In the genomic region with DNA sequence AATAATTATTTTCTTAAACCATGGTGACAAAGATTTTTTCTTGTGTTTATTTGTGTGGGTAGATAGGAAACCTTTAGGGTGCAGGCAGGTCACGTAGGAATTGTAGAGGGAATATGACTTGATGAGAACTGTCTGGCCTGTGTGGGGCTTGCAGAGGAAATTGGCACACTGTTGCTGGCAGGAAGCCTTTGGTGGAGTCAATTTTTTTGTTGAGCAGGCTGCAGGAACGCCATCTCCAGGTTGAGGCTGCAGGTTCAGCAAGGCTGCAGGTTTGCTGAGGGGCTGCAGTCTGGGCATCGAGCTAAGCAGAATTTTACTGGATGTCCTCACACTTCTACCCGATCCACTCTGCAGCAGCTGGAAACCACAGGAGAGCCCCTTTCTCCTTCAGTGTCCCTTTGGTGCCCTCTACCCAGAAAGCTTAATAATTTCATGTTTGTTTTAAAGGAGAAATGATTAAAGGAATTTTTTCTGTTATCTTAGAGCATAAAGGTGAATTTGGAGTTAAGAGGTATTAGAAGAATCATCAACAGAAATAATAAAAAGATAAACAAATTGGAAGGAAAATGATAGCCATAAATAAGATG, we compare ENCODE assay signal across 1 cellular context.
TF ChIP-seq lines count a peak whose summit lies in the region.

No MANE protein-coding gene starts in this region.

TF ChIP-seq in GM23338, 12 proteins besides CTCF, POLR2A, EP300 and RAD21:
- TF ChIP-seq, protein P1, sequence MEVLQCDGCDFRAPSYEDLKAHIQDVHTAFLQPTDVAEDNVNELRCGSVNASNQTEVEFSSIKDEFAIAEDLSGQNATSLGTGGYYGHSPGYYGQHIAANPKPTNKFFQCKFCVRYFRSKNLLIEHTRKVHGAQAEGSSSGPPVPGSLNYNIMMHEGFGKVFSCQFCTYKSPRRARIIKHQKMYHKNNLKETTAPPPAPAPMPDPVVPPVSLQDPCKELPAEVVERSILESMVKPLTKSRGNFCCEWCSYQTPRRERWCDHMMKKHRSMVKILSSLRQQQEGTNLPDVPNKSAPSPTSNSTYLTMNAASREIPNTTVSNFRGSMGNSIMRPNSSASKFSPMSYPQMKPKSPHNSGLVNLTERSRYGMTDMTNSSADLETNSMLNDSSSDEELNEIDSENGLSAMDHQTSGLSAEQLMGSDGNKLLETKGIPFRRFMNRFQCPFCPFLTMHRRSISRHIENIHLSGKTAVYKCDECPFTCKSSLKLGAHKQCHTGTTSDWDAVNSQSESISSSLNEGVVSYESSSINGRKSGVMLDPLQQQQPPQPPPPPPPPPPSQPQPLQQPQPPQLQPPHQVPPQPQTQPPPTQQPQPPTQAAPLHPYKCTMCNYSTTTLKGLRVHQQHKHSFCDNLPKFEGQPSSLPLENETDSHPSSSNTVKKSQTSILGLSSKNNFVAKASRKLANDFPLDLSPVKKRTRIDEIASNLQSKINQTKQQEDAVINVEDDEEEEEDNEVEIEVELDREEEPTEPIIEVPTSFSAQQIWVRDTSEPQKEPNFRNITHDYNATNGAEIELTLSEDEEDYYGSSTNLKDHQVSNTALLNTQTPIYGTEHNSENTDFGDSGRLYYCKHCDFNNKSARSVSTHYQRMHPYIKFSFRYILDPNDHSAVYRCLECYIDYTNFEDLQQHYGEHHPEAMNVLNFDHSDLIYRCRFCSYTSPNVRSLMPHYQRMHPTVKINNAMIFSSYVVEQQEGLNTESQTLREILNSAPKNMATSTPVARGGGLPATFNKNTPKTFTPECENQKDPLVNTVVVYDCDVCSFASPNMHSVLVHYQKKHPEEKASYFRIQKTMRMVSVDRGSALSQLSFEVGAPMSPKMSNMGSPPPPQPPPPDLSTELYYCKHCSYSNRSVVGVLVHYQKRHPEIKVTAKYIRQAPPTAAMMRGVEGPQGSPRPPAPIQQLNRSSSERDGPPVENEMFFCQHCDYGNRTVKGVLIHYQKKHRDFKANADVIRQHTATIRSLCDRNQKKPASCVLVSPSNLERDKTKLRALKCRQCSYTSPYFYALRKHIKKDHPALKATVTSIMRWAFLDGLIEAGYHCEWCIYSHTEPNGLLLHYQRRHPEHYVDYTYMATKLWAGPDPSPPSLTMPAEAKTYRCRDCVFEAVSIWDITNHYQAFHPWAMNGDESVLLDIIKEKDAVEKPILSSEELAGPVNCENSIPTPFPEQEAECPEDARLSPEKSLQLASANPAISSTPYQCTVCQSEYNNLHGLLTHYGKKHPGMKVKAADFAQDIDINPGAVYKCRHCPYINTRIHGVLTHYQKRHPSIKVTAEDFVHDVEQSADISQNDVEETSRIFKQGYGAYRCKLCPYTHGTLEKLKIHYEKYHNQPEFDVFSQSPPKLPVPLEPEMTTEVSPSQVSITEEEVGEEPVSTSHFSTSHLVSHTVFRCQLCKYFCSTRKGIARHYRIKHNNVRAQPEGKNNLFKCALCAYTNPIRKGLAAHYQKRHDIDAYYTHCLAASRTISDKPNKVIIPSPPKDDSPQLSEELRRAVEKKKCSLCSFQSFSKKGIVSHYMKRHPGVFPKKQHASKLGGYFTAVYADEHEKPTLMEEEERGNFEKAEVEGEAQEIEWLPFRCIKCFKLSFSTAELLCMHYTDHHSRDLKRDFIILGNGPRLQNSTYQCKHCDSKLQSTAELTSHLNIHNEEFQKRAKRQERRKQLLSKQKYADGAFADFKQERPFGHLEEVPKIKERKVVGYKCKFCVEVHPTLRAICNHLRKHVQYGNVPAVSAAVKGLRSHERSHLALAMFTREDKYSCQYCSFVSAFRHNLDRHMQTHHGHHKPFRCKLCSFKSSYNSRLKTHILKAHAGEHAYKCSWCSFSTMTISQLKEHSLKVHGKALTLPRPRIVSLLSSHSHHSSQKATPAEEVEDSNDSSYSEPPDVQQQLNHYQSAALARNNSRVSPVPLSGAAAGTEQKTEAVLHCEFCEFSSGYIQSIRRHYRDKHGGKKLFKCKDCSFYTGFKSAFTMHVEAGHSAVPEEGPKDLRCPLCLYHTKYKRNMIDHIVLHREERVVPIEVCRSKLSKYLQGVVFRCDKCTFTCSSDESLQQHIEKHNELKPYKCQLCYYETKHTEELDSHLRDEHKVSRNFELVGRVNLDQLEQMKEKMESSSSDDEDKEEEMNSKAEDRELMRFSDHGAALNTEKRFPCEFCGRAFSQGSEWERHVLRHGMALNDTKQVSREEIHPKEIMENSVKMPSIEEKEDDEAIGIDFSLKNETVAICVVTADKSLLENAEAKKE (CRISPR knock-in tag; IDR thresholded peaks at IDR 0.05): no peak
- no peak for TF ChIP-seq JUNB (IDR thresholded peaks at IDR 0.05; ENCODE audit: unreplicated experiment)
- no peak for TF ChIP-seq EZH2 (IDR thresholded peaks at IDR 0.05; ENCODE audit: low read depth, unreplicated experiment)
- no peak for TF ChIP-seq CREB1 (CRISPR knock-in tag; IDR thresholded peaks at IDR 0.05; ENCODE audit: low read depth)
- TF ChIP-seq, protein P2, sequence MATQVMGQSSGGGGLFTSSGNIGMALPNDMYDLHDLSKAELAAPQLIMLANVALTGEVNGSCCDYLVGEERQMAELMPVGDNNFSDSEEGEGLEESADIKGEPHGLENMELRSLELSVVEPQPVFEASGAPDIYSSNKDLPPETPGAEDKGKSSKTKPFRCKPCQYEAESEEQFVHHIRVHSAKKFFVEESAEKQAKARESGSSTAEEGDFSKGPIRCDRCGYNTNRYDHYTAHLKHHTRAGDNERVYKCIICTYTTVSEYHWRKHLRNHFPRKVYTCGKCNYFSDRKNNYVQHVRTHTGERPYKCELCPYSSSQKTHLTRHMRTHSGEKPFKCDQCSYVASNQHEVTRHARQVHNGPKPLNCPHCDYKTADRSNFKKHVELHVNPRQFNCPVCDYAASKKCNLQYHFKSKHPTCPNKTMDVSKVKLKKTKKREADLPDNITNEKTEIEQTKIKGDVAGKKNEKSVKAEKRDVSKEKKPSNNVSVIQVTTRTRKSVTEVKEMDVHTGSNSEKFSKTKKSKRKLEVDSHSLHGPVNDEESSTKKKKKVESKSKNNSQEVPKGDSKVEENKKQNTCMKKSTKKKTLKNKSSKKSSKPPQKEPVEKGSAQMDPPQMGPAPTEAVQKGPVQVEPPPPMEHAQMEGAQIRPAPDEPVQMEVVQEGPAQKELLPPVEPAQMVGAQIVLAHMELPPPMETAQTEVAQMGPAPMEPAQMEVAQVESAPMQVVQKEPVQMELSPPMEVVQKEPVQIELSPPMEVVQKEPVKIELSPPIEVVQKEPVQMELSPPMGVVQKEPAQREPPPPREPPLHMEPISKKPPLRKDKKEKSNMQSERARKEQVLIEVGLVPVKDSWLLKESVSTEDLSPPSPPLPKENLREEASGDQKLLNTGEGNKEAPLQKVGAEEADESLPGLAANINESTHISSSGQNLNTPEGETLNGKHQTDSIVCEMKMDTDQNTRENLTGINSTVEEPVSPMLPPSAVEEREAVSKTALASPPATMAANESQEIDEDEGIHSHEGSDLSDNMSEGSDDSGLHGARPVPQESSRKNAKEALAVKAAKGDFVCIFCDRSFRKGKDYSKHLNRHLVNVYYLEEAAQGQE (IDR thresholded peaks at IDR 0.05; ENCODE audit: unreplicated experiment): no peak
- TF ChIP-seq ZNF114 (CRISPR knock-in tag; IDR thresholded peaks at IDR 0.05): no peak
- TF ChIP-seq NANOG (IDR thresholded peaks at IDR 0.05; ENCODE audit: borderline replicate concordance): no peak
- no peak for TF ChIP-seq ZNF331 (CRISPR knock-in tag; IDR thresholded peaks at IDR 0.05; ENCODE audit: low read depth)
- TF ChIP-seq POLR2AphosphoS5 (IDR thresholded peaks at IDR 0.05; ENCODE audit: low read depth): no peak
- TF ChIP-seq EZH2phosphoT487 (IDR thresholded peaks at IDR 0.05; ENCODE audit: unreplicated experiment): no peak
- TF ChIP-seq STAT1 (IDR thresholded peaks at IDR 0.05; ENCODE audit: unreplicated experiment): no peak
- TF ChIP-seq, protein P3, sequence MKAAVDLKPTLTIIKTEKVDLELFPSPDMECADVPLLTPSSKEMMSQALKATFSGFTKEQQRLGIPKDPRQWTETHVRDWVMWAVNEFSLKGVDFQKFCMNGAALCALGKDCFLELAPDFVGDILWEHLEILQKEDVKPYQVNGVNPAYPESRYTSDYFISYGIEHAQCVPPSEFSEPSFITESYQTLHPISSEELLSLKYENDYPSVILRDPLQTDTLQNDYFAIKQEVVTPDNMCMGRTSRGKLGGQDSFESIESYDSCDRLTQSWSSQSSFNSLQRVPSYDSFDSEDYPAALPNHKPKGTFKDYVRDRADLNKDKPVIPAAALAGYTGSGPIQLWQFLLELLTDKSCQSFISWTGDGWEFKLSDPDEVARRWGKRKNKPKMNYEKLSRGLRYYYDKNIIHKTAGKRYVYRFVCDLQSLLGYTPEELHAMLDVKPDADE (IDR thresholded peaks at IDR 0.05): no peak
